Comparison of ENCODE assay signal across 8 cellular contexts in the genomic region with DNA sequence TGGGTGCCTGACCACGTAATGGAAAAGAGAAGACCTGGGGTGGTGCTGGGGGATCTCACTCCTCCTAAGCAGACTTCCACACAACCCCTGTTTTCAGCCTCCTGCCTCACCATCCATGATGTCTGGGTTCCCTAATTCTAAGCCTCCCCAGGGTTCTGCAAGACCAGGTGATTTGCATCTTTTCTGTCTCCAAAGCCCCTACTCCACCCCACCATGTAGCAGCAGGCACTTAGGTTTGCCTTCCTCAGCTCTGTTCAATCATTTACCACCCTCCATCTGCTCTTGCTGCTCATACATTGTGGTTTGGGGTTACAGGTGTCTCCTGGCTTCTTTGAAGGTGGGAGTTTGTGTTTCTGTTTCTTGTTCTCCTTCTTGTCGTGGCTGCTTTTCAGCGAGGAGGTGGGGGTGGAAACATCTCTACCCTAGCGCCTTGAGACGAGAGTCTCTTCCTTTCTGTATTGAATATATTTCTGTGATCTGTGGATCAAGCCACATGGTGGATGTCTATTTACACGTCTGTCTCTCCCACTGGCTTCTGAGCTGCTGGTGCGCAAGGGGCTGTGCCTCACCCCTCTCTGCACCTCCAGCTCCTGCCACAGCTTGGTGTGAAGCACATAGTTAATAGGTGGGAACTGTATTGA. TPM values are rescaled to one million over a fixed set of nuclear protein-coding genes. Genes with fewer than 3 reads are reported as not detected.
DNase-seq lines count a peak whose midpoint lies in the region; ATAC-seq and TF ChIP-seq lines count a peak whose summit lies in the region.

No MANE protein-coding gene starts in this region.

- H3K27ac Mint-ChIP-seq in naive B cell: peak overlapping the region; percentile 92 to 98 (median 96)
- H3K27ac Mint-ChIP-seq in progenitor cell of endocrine pancreas: no peak overlapping the region

- H3K36me3 Mint-ChIP-seq in naive B cell: peaks cover 1 to 9% of the 10 kb centered on the region in 2 donors
- H3K36me3 Mint-ChIP-seq in progenitor cell of endocrine pancreas (ENCODE audit: insufficient read depth): no peaks in the 10 kb centered on the region

- TF ChIP-seq POLR2A in GM18526 (IDR thresholded peaks at IDR 0.05; ENCODE audit: extremely low read depth, insufficient read length): peak; percentile 53

- peak overlapping the region; percentile 3 to 88 (median 72) for H3K4me3 Mint-ChIP-seq in naive B cell
- no peak overlapping the region for H3K4me3 Mint-ChIP-seq in progenitor cell of endocrine pancreas (ENCODE audit: low read depth)

- no peak for TF ChIP-seq CTCF in progenitor cell of endocrine pancreas (IDR thresholded peaks at IDR 0.05; ENCODE audit: unreplicated experiment)

- peak; percentile 63 for DNase-seq in activated CD4-positive, CD25-positive, alpha-beta regulatory T cell treated with anti-CD3 and anti-CD28 coated beads, Interleukin-2, amount 50 U/mL, for 16 hours (ENCODE audit: low read depth, low spot score)
- DNase-seq in naive B cell: peak; percentile 92
- DNase-seq in SHP77 (lab: John Stamatoyannopoulos, UW): no peak
- DNase-seq in HK-2 (ENCODE audit: unreplicated experiment): no peak
- no peak for DNase-seq in progenitor cell of endocrine pancreas (ENCODE audit: low spot score, unreplicated experiment)
- no peak for DNase-seq in SW 1271 (lab: John Stamatoyannopoulos, UW)

- H3K9me3 Mint-ChIP-seq in naive B cell (peaks cover 0 to 5% (median 0%) of the 10 kb centered on the region in 7 donors), progenitor cell of endocrine pancreas (ENCODE audit: low read depth) (no peaks in the 10 kb centered on the region)

- peaks cover 57 to 78% (median 64%) of the 10 kb centered on the region in 3 donors for H3K4me1 Mint-ChIP-seq in naive B cell
- peaks cover 20% of the 10 kb centered on the region for H3K4me1 Mint-ChIP-seq in progenitor cell of endocrine pancreas (ENCODE audit: low read depth)

- H3K27me3 Mint-ChIP-seq in naive B cell (no peaks in the 10 kb centered on the region), progenitor cell of endocrine pancreas (peaks cover 8% of the 10 kb centered on the region)

- ATAC-seq in HG02870 (IDR thresholded peaks at IDR 0.05; ENCODE audit: unreplicated experiment) (peak; percentile 85), naive B cell (ENCODE audit: low read depth in 2 of 2) (peak; percentile 94)

RNA-seq across cellular contexts. Expression of a gene that starts 6.6 kb away (rescaled TPM):
- under 1 TPM in 5 of 6 donors, not detected in 1; 0.08 to 0.63 (median 0.45) TPM for polyA plus RNA-seq in naive B cell (ENCODE audit: low read depth in 6 of 6)
- 1.3 and 1.9 TPM in 2 replicates for total RNA-seq in progenitor cell of endocrine pancreas

RNA-seq across cellular contexts. Expression of a gene that starts 25.2 kb away (rescaled TPM):
- 100 to 1,000 TPM; 671 to 842 (median 780) TPM for polyA plus RNA-seq in naive B cell (ENCODE audit: low read depth in 6 of 6)
- total RNA-seq in progenitor cell of endocrine pancreas: 1.7 and 1.9 TPM in 2 replicates

RNA-seq across cellular contexts. Expression of a gene that starts 30.8 kb away (rescaled TPM):
- 1 to 10 TPM in 5 of 6 donors, not detected in 1; 1.1 to 2.0 (median 1.5) TPM for polyA plus RNA-seq in naive B cell (ENCODE audit: low read depth in 6 of 6)
- 13.8 and 14.5 TPM in 2 replicates for total RNA-seq in progenitor cell of endocrine pancreas

Comparison
In these comparisons a context has a peak if more than half of its experiments do, and no peak if none do; other contexts are left out.
1. DNase-seq: peak in activated CD4-positive, CD25-positive, alpha-beta regulatory T cell treated with anti-CD3 and anti-CD28 coated beads, Interleukin-2, amount 50 U/mL, for 16 hours (single experiment) and naive B cell (single experiment); none in SHP77 (0 of 2), HK-2 (single experiment), progenitor cell of endocrine pancreas (single experiment) and SW 1271 (0 of 2).